Comparison of ENCODE assay signal across 8 cellular contexts in genomic region chr4:78776031-78776728, GRCh38. TPM values are rescaled to one million over a fixed set of nuclear protein-coding genes. Genes with fewer than 3 reads are reported as not detected.
DNase-seq lines count a peak whose midpoint lies in the region; ATAC-seq, FAIRE-seq and TF ChIP-seq lines count a peak whose summit lies in the region.

Gene BMP2K (plus strand): TSS chr4:78776350. CDS start chr4:78776544, 194 bp downstream.

- CTCF ChIA-PET in A673 (lab: Charles Lee) (interaction anchor here (0.6 kb wide), 1 partner anchor 1316 kb away, joined by 7 read pairs; no protein-coding TSS in a partner anchor), HepG2 (lab: Yijun Ruan, JAX; ENCODE audit: low intra/inter-chr PET ratio, low total read pairs) (no interaction called here)

- no peak for TF ChIP-seq EP300 in HepG2 (IDR thresholded peaks at IDR 0.05; ENCODE audit: low read depth in 2 of 2, low read length in 2 of 2)
- no peak for TF ChIP-seq EP300 in HepG2 (CRISPR knock-in tag; IDR thresholded peaks at IDR 0.05; ENCODE audit: borderline replicate concordance)

- H3K27me3 Mint-ChIP-seq in activated CD4-positive, alpha-beta T cell treated with anti-CD3 and anti-CD28 coated beads, Interleukin-2, amount 10 ng/mL, durations not matched to agents 24 days and 14 days = no peaks in the 10 kb centered on the region

- peaks cover 13% of the 10 kb centered on the region for H3K4me1 ChIP-seq in A673 (ENCODE audit: insufficient read depth, low read length, poor library complexity, severe bottlenecking)
- peaks cover 35% of the 10 kb centered on the region for H3K4me1 ChIP-seq in HepG2 (ENCODE audit: insufficient read depth, low read length)

- H3K9ac ChIP-seq in HepG2 (ENCODE audit: insufficient read depth, low read depth, low read length) = peak within 1 kb of the TSS; percentile 96

- peaks cover 39% of the 10 kb centered on the region for H3K79me2 ChIP-seq in HepG2 (ENCODE audit: insufficient read depth, low read length)

- TF ChIP-seq CTCF in A673 (conservative IDR thresholded peaks at IDR 0.05; ENCODE audit: low read depth, low read length) (no peak), HepG2 (CRISPR knock-in tag; IDR thresholded peaks at IDR 0.05) (no peak)

- WGBS in HepG2 (ENCODE audit: low lambda C conversion rate) = 3% methylated on average over 6 of the region's 100 CpGs

- no peaks in the 10 kb centered on the region for H3K36me3 ChIP-seq in A673 (ENCODE audit: insufficient read depth, low read length, poor library complexity, severe bottlenecking)
- H3K36me3 ChIP-seq in HepG2 (replicated peaks in 1 of 2; ENCODE audit: control insufficient read depth in 1 of 2, insufficient read depth in 2 of 2, low read length in 2 of 2) = no peaks in the 10 kb centered on the region

- intact Hi-C loops in A673 (cut with micrococcal nuclease; ENCODE audit: unreplicated experiment) (loop anchor here (5.0 to 10.0 kb wide), 2 partner anchors 86 to 131 kb away; no protein-coding TSS in a partner anchor), HepG2 (cut with micrococcal nuclease; ENCODE audit: unreplicated experiment) (loop anchor here (5.0 to 10.0 kb wide), 3 partner anchors 114 to 719 kb away; partner anchors contain the start of gene FRAS1)
- intact Hi-C loops in activated CD4-positive, alpha-beta T cell treated with anti-CD3 and anti-CD28 coated beads, Interleukin-2, amount 10 ng/mL, durations not matched to agents 24 days and 14 days (cut with micrococcal nuclease) = loop anchor here (2.0 to 10.0 kb wide), 6 partner anchors 163 to 1409 kb away; partner anchors contain the start of genes ANXA3 and PAQR3

- peak within 1 kb of the TSS; percentile 69 for H3K4me3 ChIP-seq in A673 (ENCODE audit: low read depth, low read length, poor library complexity, severe bottlenecking)
- H3K4me3 ChIP-seq in HepG2 (replicated peaks in 1 of 3; ENCODE audit: insufficient read depth in 1 of 3, low read depth in 2 of 3, low read length in 3 of 3) = peak within 1 kb of the TSS; percentile 93 to 95 (median 95)

- BruUV-seq in A673 (replicated peaks; lab: Mats Ljungman, UMichigan) = no TSS peak
- no TSS peak for BruUV-seq in HepG2 (replicated peaks; lab: Mats Ljungman, UMichigan)

- H3K27me3 ChIP-seq in A673 (replicated peaks; ENCODE audit: insufficient read depth, low read depth, low read length, poor library complexity) (no peaks in the 10 kb centered on the region), HepG2 (ENCODE audit: control insufficient read depth in 1 of 2, insufficient read depth in 2 of 2, low read length in 2 of 2) (no peaks in the 10 kb centered on the region; a peak in 1 of 5 replicates)

- no peak for FAIRE-seq in HepG2 (lab: Jason Lieb, UNC)

- DNase-seq in A673 (ENCODE audit: low spot score) (peak; percentile 75), NCI-H2196 treated with DMSO at 0.1 percent for 48 hours (lab: John Stamatoyannopoulos, UW; ENCODE audit: unreplicated experiment) (peak; percentile 18), dedifferentiated amniotic fluid mesenchymal stem cell (ENCODE audit: extremely low spot score) (peak; percentile 48), HepG2 (ENCODE audit: low spot score) (peak; percentile 57)
- DNase-seq in activated CD4-positive, alpha-beta T cell treated with anti-CD3 and anti-CD28 coated beads, Interleukin-2, amount 10 ng/mL, durations not matched to agents 24 days and 14 days = peak; percentile 93
- peak; percentile 78 for DNase-seq in stimulated activated CD4-positive, alpha-beta T cell treated with anti-CD3 and anti-CD28 coated beads, Interleukin-4, amount 100 ng/mL, for 1 hour

- H3K9me3 Mint-ChIP-seq in activated CD4-positive, alpha-beta T cell treated with anti-CD3 and anti-CD28 coated beads, Interleukin-2, amount 10 ng/mL, durations not matched to agents 24 days and 14 days = no peaks in the 10 kb centered on the region

- H4K20me1 ChIP-seq in HepG2 (ENCODE audit: insufficient read depth, low read length) = peaks cover 6% of the 10 kb centered on the region

- peaks cover 30% of the 10 kb centered on the region for H3K4me1 Mint-ChIP-seq in activated CD4-positive, alpha-beta T cell treated with anti-CD3 and anti-CD28 coated beads, Interleukin-2, amount 10 ng/mL, durations not matched to agents 24 days and 14 days

- ATAC-seq in GM18502 (IDR thresholded peaks at IDR 0.05; ENCODE audit: poor library complexity, unreplicated experiment) = peak; percentile 73
- ATAC-seq in HG02938 (IDR thresholded peaks at IDR 0.05; ENCODE audit: unreplicated experiment) = peak; percentile 55
- peak; percentile 91 for ATAC-seq in HepG2

- no peaks in the 10 kb centered on the region for H3K9me3 ChIP-seq in A673 (ENCODE audit: low read depth, low read length, poor library complexity, severe bottlenecking)
- H3K9me3 ChIP-seq in HepG2 (ENCODE audit: low read length) = no peaks in the 10 kb centered on the region

- POLR2A ChIA-PET in A673 (lab: Charles Lee; ENCODE audit: low non-redundant PET) (interaction anchor here (0.6 kb wide), 1 partner anchor 96 kb away, joined by 5 read pairs; no protein-coding TSS in a partner anchor), HepG2 (lab: Yijun Ruan, JAX) (interaction anchor here (0.6 to 1.8 kb wide), 10 partner anchors 14 to 369 kb away, joined by 3 to 13 read pairs (median 3); partner anchors contain the start of gene PAQR3)

- H3K36me3 Mint-ChIP-seq in activated CD4-positive, alpha-beta T cell treated with anti-CD3 and anti-CD28 coated beads, Interleukin-2, amount 10 ng/mL, durations not matched to agents 24 days and 14 days (ENCODE audit: low read depth) = peaks cover 3% of the 10 kb centered on the region

- peak within 1 kb of the TSS; percentile 93 for H3K4me3 Mint-ChIP-seq in activated CD4-positive, alpha-beta T cell treated with anti-CD3 and anti-CD28 coated beads, Interleukin-2, amount 10 ng/mL, durations not matched to agents 24 days and 14 days

- peak within 1 kb of the TSS; percentile 80 for H2AFZ ChIP-seq in HepG2 (ENCODE audit: low read length)

- no peak for TF ChIP-seq RAD21 in HepG2 (CRISPR knock-in tag; IDR thresholded peaks at IDR 0.05)

- H3K27ac Mint-ChIP-seq in activated CD4-positive, alpha-beta T cell treated with anti-CD3 and anti-CD28 coated beads, Interleukin-2, amount 10 ng/mL, durations not matched to agents 24 days and 14 days = peak within 1 kb of the TSS; percentile 98

- in situ Hi-C loops in HepG2 (cut with HindIII; ENCODE audit: extremely low pct_ligation_motif_present, low pct_unique_long_range_greater_than_20kb) = no loop called here

- peak within 1 kb of the TSS; percentile 100 for H3K4me2 ChIP-seq in HepG2 (ENCODE audit: low read depth, low read length)

- peak within 1 kb of the TSS; percentile 92 for H3K27ac ChIP-seq in A673 (ENCODE audit: low read depth, low read length, poor library complexity, severe bottlenecking)
- peak within 1 kb of the TSS; percentile 100 for H3K27ac ChIP-seq in HepG2 (ENCODE audit: extremely low read length, insufficient read depth, low read length)

- peak in 1 of 2 experiments; percentile 78; a peak in 3 of 4 replicates for TF ChIP-seq POLR2A in HepG2 (IDR thresholded peaks at IDR 0.05; ENCODE audit: insufficient read depth in 1 of 2, low read depth in 2 of 2, low read length in 2 of 2)

TF ChIP-seq in HepG2, 621 proteins besides CTCF, POLR2A, EP300 and RAD21 (continues in another document):
- no peak for TF ChIP-seq ZNF670 (CRISPR knock-in tag; IDR thresholded peaks at IDR 0.05; ENCODE audit: borderline replicate concordance)
- no peak for TF ChIP-seq SIX4 (CRISPR knock-in tag; IDR thresholded peaks at IDR 0.05)
- no peak for TF ChIP-seq ZNF224 (CRISPR knock-in tag; IDR thresholded peaks at IDR 0.05)
- TF ChIP-seq ZSCAN31 (CRISPR knock-in tag; IDR thresholded peaks at IDR 0.05; ENCODE audit: low read depth) = no peak

RNA-seq across cellular contexts. Expression of gene BMP2K, which starts in this region (rescaled TPM):
- total RNA-seq in A673 (2021) (13.2 and 14.3 TPM in 2 replicates), HepG2 (2016; rRNA removed; fragmentation: Illumina TruSeq; extraction: Trizol) (15.2 and 15.4 TPM in 2 replicates)
- total RNA-seq in activated CD4-positive, alpha-beta T cell treated with anti-CD3 and anti-CD28 coated beads, Interleukin-2, amount 10 ng/mL, durations not matched to agents 24 days and 14 days = 17.3 and 19.0 TPM in 2 replicates
- 10.8 and 11.6 TPM in 2 replicates for total RNA-seq in HepG2 (2016; cell fraction: cytosol; rRNA removed; fragmentation: Illumina TruSeq; extraction: Trizol; ENCODE audit: low read depth)
- 15.3 and 16.6 TPM in 2 replicates for total RNA-seq in HepG2 (2016; cell fraction: insoluble cytoplasmic fraction; rRNA removed; fragmentation: Illumina TruSeq; extraction: Trizol)
- total RNA-seq in HepG2 (2016; cell fraction: membrane; rRNA removed; fragmentation: Illumina TruSeq; extraction: Trizol) = 13.6 and 14.1 TPM in 2 replicates
- total RNA-seq in HepG2 (2016; cell fraction: nucleus; rRNA removed; fragmentation: Illumina TruSeq; extraction: Trizol) = 24.2 and 28.7 TPM in 2 replicates
- 8.4 and 8.6 TPM in 2 replicates for polyA plus RNA-seq in HepG2 (2011; rRNA removed)
- polyA plus RNA-seq in HepG2 (2011; cell fraction: cytosol; rRNA removed) = 2.6 and 4.6 TPM in 2 replicates
- 8.0 and 11.5 TPM in 2 replicates for polyA plus RNA-seq in HepG2 (2011; cell fraction: nucleus; rRNA removed)
- polyA plus RNA-seq in HepG2 (2012) = 5.8 and 6.0 TPM in 2 replicates
- polyA plus RNA-seq in HepG2 (2016; cell fraction: cytosol; fragmentation: Illumina TruSeq; extraction: Trizol; ENCODE audit: low read depth) = 1.8 and 2.2 TPM in 2 replicates
- 13.3 and 15.6 TPM in 2 replicates for polyA plus RNA-seq in HepG2 (2016; cell fraction: insoluble cytoplasmic fraction; fragmentation: Illumina TruSeq; extraction: Trizol; ENCODE audit: low read depth)
- polyA plus RNA-seq in HepG2 (2016; cell fraction: membrane; fragmentation: Illumina TruSeq; extraction: Trizol; ENCODE audit: low read depth) = 5.5 and 6.9 TPM in 2 replicates
- 13.3 and 15.9 TPM in 2 replicates for polyA plus RNA-seq in HepG2 (2016; cell fraction: nucleus; fragmentation: Illumina TruSeq; extraction: Trizol; ENCODE audit: insufficient read depth, low read depth)
- 13.4 and 13.5 TPM in 2 replicates for polyA minus RNA-seq in HepG2 (2011; rRNA and poly(A)+ RNA removed; ENCODE audit: low replicate concordance)
- polyA minus RNA-seq in HepG2 (2011; cell fraction: cytosol; rRNA and poly(A)+ RNA removed) = 6.9 and 8.5 TPM in 2 replicates
- 56.5 and 68.0 TPM in 2 replicates for polyA minus RNA-seq in HepG2 (2011; cell fraction: nucleus; rRNA and poly(A)+ RNA removed)

Comparison
In these comparisons a context has a peak if more than half of its experiments do, and no peak if none do; other contexts are left out.
1. Peak in every context shown above with its lines: DNase-seq, ATAC-seq, H3K4me3 ChIP-seq and H3K27ac ChIP-seq.
2. DNase-seq: peak in every context shown above with its lines; median percentile 93 in activated CD4-positive, alpha-beta T cell treated with anti-CD3 and anti-CD28 coated beads, Interleukin-2, amount 10 ng/mL, durations not matched to agents 24 days and 14 days; 78 in stimulated activated CD4-positive, alpha-beta T cell treated with anti-CD3 and anti-CD28 coated beads, Interleukin-4, amount 100 ng/mL, for 1 hour; 75 in A673; 57 in HepG2; 48 in dedifferentiated amniotic fluid mesenchymal stem cell; 18 in NCI-H2196 treated with DMSO at 0.1 percent for 48 hours.